Comparison of ENCODE assay signal across 13 cellular contexts in the genomic region with DNA sequence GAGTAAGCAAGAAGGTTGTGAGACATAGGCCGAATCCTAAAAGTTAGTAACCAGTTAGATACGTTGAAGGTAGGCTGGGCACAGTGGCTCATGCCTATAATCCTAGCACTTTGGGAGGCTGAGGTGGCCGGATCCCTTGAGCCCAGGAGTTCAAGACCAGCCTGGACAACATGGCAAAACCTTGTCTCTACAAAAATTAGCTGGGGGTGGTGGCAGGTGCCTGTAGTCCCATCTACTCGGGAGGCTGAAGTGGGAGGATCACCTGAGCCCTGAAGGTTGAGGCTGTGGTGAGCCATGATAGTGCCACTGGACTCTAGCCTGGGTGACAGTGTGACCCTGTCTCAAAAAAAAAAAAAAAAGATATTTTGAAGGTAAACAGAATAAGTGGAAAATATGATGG. TPM values are rescaled to one million over a fixed set of nuclear protein-coding genes. Genes with fewer than 3 reads are reported as not detected.
DNase-seq lines count a peak whose midpoint lies in the region; ATAC-seq, FAIRE-seq and TF ChIP-seq lines count a peak whose summit lies in the region.
"Had no signal": no experiment of that assay in that cellular context is flagged by ENCODE, and none has a peak within 500 bp of the region (broad histone marks: within the 10 kb centered on the region; RNA-seq: fewer than 3 reads in every experiment).

No MANE protein-coding gene starts in this region.

- peaks cover 0 to 5% (median 0%) of the 10 kb centered on the region in 8 donors for H3K9me3 Mint-ChIP-seq in CD4-positive, alpha-beta memory T cell
- no peaks in the 10 kb centered on the region for H3K9me3 Mint-ChIP-seq in endodermal cell
- H3K9me3 Mint-ChIP-seq: HFFc6 had no signal

- DNase-seq in cardiac septum (ENCODE audit: low spot score) (peak; percentile 22), left cardiac atrium (no peak), endodermal cell (peak; percentile 22), kidney (no peak), putamen (ENCODE audit: low spot score) (no peak)
- DNase-seq in CD4-positive, alpha-beta memory T cell: no peak
- DNase-seq: BE2C, DMS53, GF-D8, HCEC 1CT, HFFc6 had no signal

- no peak overlapping the region for H3K27ac ChIP-seq in CD4-positive, alpha-beta memory T cell (ENCODE audit: low read depth, low read length)
- H3K27ac ChIP-seq in endodermal cell (ENCODE audit: low read depth, low read length) (no peak overlapping the region), kidney (ENCODE audit: low read depth in 2 of 2, low read length in 2 of 2) (no peak overlapping the region)

- POLR2A ChIA-PET in CD4-positive, alpha-beta memory T cell (lab: Charles Lee; ENCODE audit: partially characterized antibody): interaction anchor here (3.3 kb wide), 1 partner anchor 14 kb away, joined by 60 read pairs; no protein-coding TSS in a partner anchor

- H3K36me3 Mint-ChIP-seq in CD4-positive, alpha-beta memory T cell: peaks cover 0 to 13% of the 10 kb centered on the region in 2 donors
- no peaks in the 10 kb centered on the region for H3K36me3 Mint-ChIP-seq in endodermal cell (ENCODE audit: low read depth)

- H3K9ac ChIP-seq in endodermal cell (ENCODE audit: extremely low read depth, low read length, poor library complexity, severe bottlenecking) (no peak overlapping the region), kidney (ENCODE audit: low read length in 2 of 2) (no peak overlapping the region)

- H3K4me3 Mint-ChIP-seq in CD4-positive, alpha-beta memory T cell: no peak overlapping the region
- no peak overlapping the region for H3K4me3 Mint-ChIP-seq in endodermal cell

- FAIRE-seq in kidney (lab: Jason Lieb, UNC): no peak
- FAIRE-seq: A204.1 had no signal

- H3K9me3 ChIP-seq in CD4-positive, alpha-beta memory T cell (ENCODE audit: control insufficient read depth in 1 of 2, low read length in 2 of 2): no peaks in the 10 kb centered on the region
- H3K9me3 ChIP-seq in endodermal cell (ENCODE audit: control insufficient read depth, low read length) (no peaks in the 10 kb centered on the region), kidney (ENCODE audit: control insufficient read depth in 1 of 2, low read length in 2 of 2) (no peaks in the 10 kb centered on the region)
- H3K9me3 ChIP-seq: BE2C had no signal

- H3K4me3 ChIP-seq in CD4-positive, alpha-beta memory T cell (ENCODE audit: low read length in 2 of 2): no peak overlapping the region
- H3K4me3 ChIP-seq in endodermal cell (ENCODE audit: low read length): no peak overlapping the region
- no peak overlapping the region for H3K4me3 ChIP-seq in kidney (ENCODE audit: low read length in 2 of 2)

- no peaks in the 10 kb centered on the region for H3K36me3 ChIP-seq in CD4-positive, alpha-beta memory T cell (ENCODE audit: insufficient read depth, low read length)
- H3K36me3 ChIP-seq in endodermal cell (ENCODE audit: control insufficient read depth, insufficient read depth, low read length): no peaks in the 10 kb centered on the region
- no peaks in the 10 kb centered on the region for H3K36me3 ChIP-seq in kidney (ENCODE audit: control insufficient read depth in 1 of 2, insufficient read depth in 2 of 2, low read length in 2 of 2)
- H3K36me3 ChIP-seq: BE2C had no signal

- H3K27ac Mint-ChIP-seq in CD4-positive, alpha-beta memory T cell: peak overlapping the region in 4 of 7 donors; percentile 25 to 94 (median 60)
- no peak overlapping the region for H3K27ac Mint-ChIP-seq in endodermal cell
- H3K27ac Mint-ChIP-seq: HFFc6 had no signal

- ATAC-seq in left cardiac atrium (no peak), GM19324 (IDR thresholded peaks at IDR 0.05; ENCODE audit: low FRiP score, unreplicated experiment) (no peak)

- no peaks in the 10 kb centered on the region for H3K27me3 ChIP-seq in CD4-positive, alpha-beta memory T cell (ENCODE audit: insufficient read depth, low read length)
- no peaks in the 10 kb centered on the region for H3K27me3 ChIP-seq in endodermal cell (ENCODE audit: control insufficient read depth, insufficient read depth, low read length, poor library complexity, severe bottlenecking)
- H3K27me3 ChIP-seq: BE2C had no signal

- peaks cover 22 to 46% (median 28%) of the 10 kb centered on the region in 4 donors for H3K4me1 Mint-ChIP-seq in CD4-positive, alpha-beta memory T cell
- peaks cover 42% of the 10 kb centered on the region for H3K4me1 Mint-ChIP-seq in endodermal cell

- no peaks in the 10 kb centered on the region for H3K27me3 Mint-ChIP-seq in CD4-positive, alpha-beta memory T cell
- H3K27me3 Mint-ChIP-seq in endodermal cell (ENCODE audit: insufficient read depth): no peaks in the 10 kb centered on the region

- peaks cover 29% of the 10 kb centered on the region for H3K4me1 ChIP-seq in CD4-positive, alpha-beta memory T cell (ENCODE audit: insufficient read depth, low read length)
- peaks cover 10% of the 10 kb centered on the region for H3K4me1 ChIP-seq in endodermal cell (ENCODE audit: control insufficient read depth, insufficient read depth, low read length)
- peaks cover 9 to 16% of the 10 kb centered on the region in 2 donors for H3K4me1 ChIP-seq in kidney (ENCODE audit: control insufficient read depth in 1 of 2, insufficient read depth in 1 of 2, low read depth in 1 of 2, low read length in 2 of 2)

- intact Hi-C loops in cardiac septum (cut with DNase I) (loop anchor here (2.0 kb wide), 1 partner anchor 101 kb away; a partner anchor contains a TSS), left cardiac atrium (cut with DNase I) (no loop called here), kidney (cut with DNase I) (no loop called here)
- intact Hi-C loops in CD4-positive, alpha-beta memory T cell (cut with micrococcal nuclease): loop anchor here (2.0 to 5.0 kb wide), 5 partner anchors 102 to 1153 kb away; a partner anchor contains a TSS

- 85 to 94% methylated on average over 4 of the region's 4 CpGs for WGBS in endodermal cell (ENCODE audit: insufficient coverage in 1 of 2, insufficient read length in 1 of 2), 2 experiments

- CTCF ChIA-PET in CD4-positive, alpha-beta memory T cell (lab: Charles Lee; ENCODE audit: partially characterized antibody): interaction anchor here (1.2 to 5.3 kb wide), 7 partner anchors 11 to 284 kb away, joined by 3 to 41 read pairs (median 7); no protein-coding TSS in a partner anchor

- no peak for TF ChIP-seq CTCF in endodermal cell (conservative IDR thresholded peaks at IDR 0.05)
- no peak for TF ChIP-seq CTCF in kidney (IDR thresholded peaks at IDR 0.05; ENCODE audit: borderline replicate concordance, extremely low read depth, insufficient read depth)

RNA-seq across cellular contexts. Expression of a gene that starts 1.5 kb away (rescaled TPM):
- 87.1 TPM for total RNA-seq in cardiac septum
- 10 to 100 TPM; 52.9 to 61.1 TPM for total RNA-seq in left cardiac atrium
- total RNA-seq in CD4-positive, alpha-beta memory T cell: 100 to 1,000 TPM; 120 to 129 TPM
- polyA plus RNA-seq in CD4-positive, alpha-beta memory T cell: 100 to 1,000 TPM in 1 of 2 donors, 10 to 100 TPM in 1; 73.0 to 148 TPM
- 100 to 1,000 TPM; 170 to 173 TPM for total RNA-seq in endodermal cell
- polyA plus RNA-seq in endodermal cell (2013, experiment 1 of 2): 196 TPM
- polyA plus RNA-seq in endodermal cell (2013, experiment 2 of 2): 182 TPM
- total RNA-seq in kidney: 71.1 TPM
- 37.9 TPM for polyA plus RNA-seq in kidney (ENCODE audit: insufficient read depth, low read depth, low replicate concordance)

Comparison
In these comparisons a context has a peak if more than half of its experiments do, and no peak if none do; other contexts are left out.
1. DNase-seq: peak in cardiac septum (single experiment) and endodermal cell (single experiment); none in left cardiac atrium (single experiment), CD4-positive, alpha-beta memory T cell (0 of 5), kidney (single experiment) and putamen (single experiment).
2. intact Hi-C loops: an anchor here in cardiac septum (2.0 kb wide) and CD4-positive, alpha-beta memory T cell (2.0 to 5.0 kb wide); none called in left cardiac atrium and kidney.